Comparison of ENCODE assay signal across 2 cellular contexts in genomic region chr1:233111731-233112130, GRCh38.
TF ChIP-seq lines count a peak whose summit lies in the region.

No MANE protein-coding gene starts in this region.

TF ChIP-seq in IMR-90, 13 proteins besides CTCF, POLR2A, EP300 and RAD21:
- TF ChIP-seq FOS (IDR thresholded peaks at IDR 0.05; ENCODE audit: low read depth, low read length) = no peak
- TF ChIP-seq RCOR1 (IDR thresholded peaks at IDR 0.05; ENCODE audit: insufficient replicate concordance, low read length) = no peak
- no peak for TF ChIP-seq ELK1 (IDR thresholded peaks at IDR 0.05; ENCODE audit: borderline replicate concordance, low read depth, low read length)
- no peak for TF ChIP-seq SMC3 (IDR thresholded peaks at IDR 0.05; ENCODE audit: low read depth, low read length)

TF ChIP-seq in H1, 55 proteins besides CTCF, POLR2A, EP300 and RAD21:
- TF ChIP-seq NRF1 (IDR thresholded peaks at IDR 0.05; ENCODE audit: low read depth, low read length) (no peak), SIX5 (IDR thresholded peaks at IDR 0.05; ENCODE audit: low read depth, low read length) (no peak), NANOG (IDR thresholded peaks at IDR 0.05; ENCODE audit: insufficient read depth, low read depth, low read length, poor library complexity, severe bottlenecking) (no peak), EGR1 (IDR thresholded peaks at IDR 0.05; ENCODE audit: borderline replicate concordance, low read depth, low read length) (no peak), TAF1 (IDR thresholded peaks at IDR 0.05; ENCODE audit: low read depth, low read length) (no peak), SP4 (IDR thresholded peaks at IDR 0.05; ENCODE audit: low read length) (no peak), USF2 (IDR thresholded peaks at IDR 0.05; ENCODE audit: low read length) (no peak), CREB1 (IDR thresholded peaks at IDR 0.05) (no peak), BCL11A (IDR thresholded peaks at IDR 0.05; ENCODE audit: low read depth in 2 of 2, low read length in 2 of 2) (no peak), EZH2 (IDR thresholded peaks at IDR 0.05; ENCODE audit: low read depth, low read length, severe bottlenecking) (no peak)
